17 cellular contexts compared by ENCODE assay signal in genomic region chr12:52342781-52343490, GRCh38. TPM values are rescaled to one million over a fixed set of nuclear protein-coding genes. Genes with fewer than 3 reads are reported as not detected.
DNase-seq lines count a peak whose midpoint lies in the region; ATAC-seq and TF ChIP-seq lines count a peak whose summit lies in the region.
"Had no signal": no experiment of that assay in that cellular context is flagged by ENCODE, and none has a peak within 500 bp of the region (broad histone marks: within the 10 kb centered on the region; RNA-seq: fewer than 3 reads in every experiment).

No MANE protein-coding gene starts in this region.

- ATAC-seq in left lung = peak; percentile 64
- ATAC-seq in HG02678 (IDR thresholded peaks at IDR 0.05; ENCODE audit: unreplicated experiment) = no peak
- ATAC-seq in HG03354 (IDR thresholded peaks at IDR 0.05; ENCODE audit: poor library complexity, severe bottlenecking, unreplicated experiment) = no peak
- ATAC-seq: GM12878 had no signal

- H3K4me1 ChIP-seq in left lung = peaks cover 0 to 6% of the 10 kb centered on the region in 2 donors
- no peaks in the 10 kb centered on the region for H3K4me1 ChIP-seq in spleen
- H3K4me1 ChIP-seq: HAP-1 had no signal

- H3K27ac ChIP-seq in left lung = no peak overlapping the region
- no peak overlapping the region for H3K27ac ChIP-seq in spleen
- H3K27ac ChIP-seq: BLaER1 had no signal

- TF ChIP-seq CTCF in left lung (IDR thresholded peaks at IDR 0.05) (no peak), spleen (IDR thresholded peaks at IDR 0.05 in 8 of 11, conservative IDR thresholded peaks at IDR 0.05 in 3 of 11) (no peak)

- no peaks in the 10 kb centered on the region for H3K36me3 ChIP-seq in left lung
- no peaks in the 10 kb centered on the region for H3K36me3 ChIP-seq in spleen
- H3K36me3 ChIP-seq: BLaER1, HAP-1 had no signal

- 75 to 91% (median 84%) methylated on average over 2 of the region's 2 CpGs for WGBS in spleen, 5 donors

- intact Hi-C loops in left lung (cut with DNase I) (no loop called here), spleen (cut with DNase I; ENCODE audit: low total_unique reads) (no loop called here)

- H3K4me3 ChIP-seq in left lung = no peak overlapping the region
- no peak overlapping the region for H3K4me3 ChIP-seq in spleen
- H3K4me3 ChIP-seq: BLaER1, GM12878, HAP-1 had no signal

- peaks cover 0 to 5% of the 10 kb centered on the region in 2 donors for H3K27me3 ChIP-seq in left lung
- H3K27me3 ChIP-seq in spleen (replicated peaks in 1 of 7) = peaks cover 0 to 15% (median 0%) of the 10 kb centered on the region in 7 donors
- H3K27me3 ChIP-seq: BLaER1 had no signal

- H3K9me3 ChIP-seq in left lung (peaks cover 0 to 3% of the 10 kb centered on the region in 2 donors), spleen (peaks cover 0 to 11% (median 0%) of the 10 kb centered on the region in 8 donors)

- peak; percentile 6 for DNase-seq in activated effector memory CD4-positive, alpha-beta T cell treated with anti-CD3 and anti-CD28 coated beads, Interleukin-2, amount 50 U/mL, for 16 hours
- DNase-seq in activated effector memory CD4-positive, alpha-beta T cell treated with Interleukin-2 at 50 U/mL for 16 hours = no peak
- peak; percentile 58 for DNase-seq in DMS79 treated with DMSO at 0.1 percent for 48 hours (lab: John Stamatoyannopoulos, UW)
- DNase-seq in left lung = no peak
- DNase-seq in spleen = peak; percentile 20
- no peak for DNase-seq in nucleus accumbens (lab: John Stamatoyannopoulos, UW)
- DNase-seq: 8988T; AML-193; CD4-positive, CD25-positive, alpha-beta regulatory T cell; DMS53; GOT3 had no signal

- no peak for TF ChIP-seq POLR2A in spleen (IDR thresholded peaks at IDR 0.05)

RNA-seq across cellular contexts. Expression of gene KRT83, which starts 21.7 kb away (rescaled TPM):
- total RNA-seq in left lung (not detected), spleen (not detected)
- polyA plus RNA-seq in spleen = not detected
- total RNA-seq: CD4-positive, CD25-positive, alpha-beta regulatory T cell; GM12878 had no signal
- polyA plus RNA-seq: CD4-positive, CD25-positive, alpha-beta regulatory T cell; GM12878 had no signal

RNA-seq across cellular contexts. Expression of gene KRT85, which starts 24.3 kb away (rescaled TPM):
- total RNA-seq in left lung (not detected), spleen (under 1 TPM in 1 of 7 donors, not detected in 6; 0.52 TPM)
- polyA plus RNA-seq in spleen = not detected
- total RNA-seq: CD4-positive, CD25-positive, alpha-beta regulatory T cell; G401 had no signal
- polyA plus RNA-seq: CD4-positive, CD25-positive, alpha-beta regulatory T cell had no signal

RNA-seq across cellular contexts. Expression of gene KRT84, which starts 42.5 kb away (rescaled TPM):
- total RNA-seq in left lung (not detected), spleen (under 1 TPM in 1 of 7 donors, not detected in 6; 0.52 TPM)
- not detected for polyA plus RNA-seq in spleen
- total RNA-seq: CD4-positive, CD25-positive, alpha-beta regulatory T cell; G401; GM12878 had no signal
- polyA plus RNA-seq: CD4-positive, CD25-positive, alpha-beta regulatory T cell; GM12878 had no signal

RNA-seq across cellular contexts. Expression of gene KRT81, which starts 51.6 kb away (rescaled TPM):
- total RNA-seq in left lung (not detected), spleen (not detected)
- polyA plus RNA-seq in spleen = under 1 TPM in 2 of 3 donors, not detected in 1; 0.05 to 0.37 TPM
- total RNA-seq: CD4-positive, CD25-positive, alpha-beta regulatory T cell; G401 had no signal
- polyA plus RNA-seq: CD4-positive, CD25-positive, alpha-beta regulatory T cell had no signal

Comparison
In these comparisons a context has a peak if more than half of its experiments do, and no peak if none do; other contexts are left out.
1. DNase-seq: peak in activated effector memory CD4-positive, alpha-beta T cell treated with anti-CD3 and anti-CD28 coated beads, Interleukin-2, amount 50 U/mL, for 16 hours (single experiment), DMS79 treated with DMSO at 0.1 percent for 48 hours (single experiment) and spleen (single experiment); none in activated effector memory CD4-positive, alpha-beta T cell treated with Interleukin-2 at 50 U/mL for 16 hours (single experiment), left lung (0 of 2) and nucleus accumbens (0 of 56).